Comparison of ENCODE assay signal across 23 cellular contexts in genomic region chr15:66076591-66077319, GRCh38.
DNase-seq lines count a peak whose midpoint lies in the region; ATAC-seq, FAIRE-seq and TF ChIP-seq lines count a peak whose summit lies in the region.
"Had no signal": no experiment of that assay in that cellular context is flagged by ENCODE, and none has a peak within 500 bp of the region (broad histone marks: within the 10 kb centered on the region; RNA-seq: fewer than 3 reads in every experiment).

No MANE protein-coding gene starts in this region.

- H3K4me1 Mint-ChIP-seq in naive thymus-derived CD8-positive, alpha-beta T cell, result no peaks in the 10 kb centered on the region
- H3K4me1 Mint-ChIP-seq: CD4-positive, CD25-positive, alpha-beta regulatory T cell had no signal

- no peaks in the 10 kb centered on the region for H3K9me3 Mint-ChIP-seq in naive thymus-derived CD8-positive, alpha-beta T cell

- H3K4me1 ChIP-seq in RWPE2 (ENCODE audit: insufficient read depth, poor library complexity, severe bottlenecking), result no peaks in the 10 kb centered on the region
- H3K4me1 ChIP-seq in H1 (replicated peaks in 1 of 4; ENCODE audit: control insufficient read depth in 3 of 4, insufficient read depth in 4 of 4, low read length in 3 of 4), result peaks cover 0 to 10% (median 5%) of the 10 kb centered on the region in 4 experiments
- H3K4me1 ChIP-seq in sigmoid colon, result peaks cover 0 to 29% (median 27%) of the 10 kb centered on the region in 4 donors

- no peak overlapping the region for H4K8ac ChIP-seq in H1 (ENCODE audit: extremely low read depth, insufficient read depth, low read length)

- no peak overlapping the region for H3K4me2 ChIP-seq in H1 (ENCODE audit: insufficient read depth in 1 of 2, low read depth in 2 of 2, low read length in 2 of 2)
- H3K4me2 ChIP-seq: BLaER1, PC-9 had no signal

- H3K4ac ChIP-seq in H1 (replicated peaks; ENCODE audit: insufficient read length, low read depth, low read length), result no peak overlapping the region

- H3K56ac ChIP-seq in H1 (replicated peaks; ENCODE audit: insufficient read length, low read depth, low read length), result no peak overlapping the region

- POLR2A ChIA-PET in H1 (lab: Charles Lee; ENCODE audit: partially characterized antibody), result no interaction called here
- POLR2A ChIA-PET in naive thymus-derived CD8-positive, alpha-beta T cell (lab: Charles Lee), result no interaction called here

- no peak overlapping the region for H3K23ac ChIP-seq in H1 (ENCODE audit: insufficient read length)

- TF ChIP-seq POLR2A in H1 (IDR thresholded peaks at IDR 0.05; ENCODE audit: control extremely low read depth in 1 of 2, low read depth in 2 of 2, low read length in 2 of 2), result no peak
- TF ChIP-seq POLR2A in sigmoid colon (IDR thresholded peaks at IDR 0.05), result no peak

- H3K4me3 Mint-ChIP-seq in naive thymus-derived CD8-positive, alpha-beta T cell, result no peak overlapping the region
- H3K4me3 Mint-ChIP-seq: CD4-positive, CD25-positive, alpha-beta regulatory T cell had no signal

- H3K4me3 ChIP-seq in RWPE2 (ENCODE audit: severe bottlenecking) (no peak overlapping the region), H1 (ENCODE audit: extremely low read depth in 1 of 4, insufficient read depth in 2 of 4, low read depth in 3 of 4, low read length in 4 of 4) (no peak overlapping the region), sigmoid colon (no peak overlapping the region)
- H3K4me3 ChIP-seq: BLaER1, PC-9 had no signal

- no peaks in the 10 kb centered on the region for H4K20me1 ChIP-seq in H1 (replicated peaks in 1 of 2; ENCODE audit: control insufficient read depth in 1 of 2, insufficient read depth in 2 of 2, low read length in 2 of 2)
- H4K20me1 ChIP-seq: BLaER1 had no signal

- no peak overlapping the region for H2BK5ac ChIP-seq in H1 (ENCODE audit: low read depth, low read length)

- no peak overlapping the region for H3K14ac ChIP-seq in H1 (ENCODE audit: insufficient read length)

- H3K9ac ChIP-seq in H1 (replicated peaks in 1 of 4; ENCODE audit: extremely low read depth in 1 of 4, low read depth in 3 of 4, low read length in 3 of 4), result no peak overlapping the region
- H3K9ac ChIP-seq: BLaER1 had no signal

- no peak overlapping the region for H3K27ac Mint-ChIP-seq in naive thymus-derived CD8-positive, alpha-beta T cell
- H3K27ac Mint-ChIP-seq: CD4-positive, CD25-positive, alpha-beta regulatory T cell had no signal

- H2AK5ac ChIP-seq in H1 (ENCODE audit: low read depth, low read length), result no peak overlapping the region

- H3K27ac ChIP-seq in RWPE2 (ENCODE audit: poor library complexity, severe bottlenecking), result no peak overlapping the region
- H3K27ac ChIP-seq in H1 (ENCODE audit: low read depth, low read length), result no peak overlapping the region
- no peak overlapping the region for H3K27ac ChIP-seq in sigmoid colon
- H3K27ac ChIP-seq: BLaER1, PC-9 had no signal

- no peaks in the 10 kb centered on the region for H3K36me3 Mint-ChIP-seq in naive thymus-derived CD8-positive, alpha-beta T cell
- H3K36me3 Mint-ChIP-seq: CD4-positive, CD25-positive, alpha-beta regulatory T cell had no signal

- no peak for TF ChIP-seq RAD21 in H1 (IDR thresholded peaks at IDR 0.05 in 1 of 2, conservative IDR thresholded peaks at IDR 0.05 in 1 of 2; ENCODE audit: low read depth in 2 of 2, low read length in 2 of 2)

- H2BK120ac ChIP-seq in H1 (replicated peaks; ENCODE audit: low read depth, low read length), result no peak overlapping the region

- TF ChIP-seq EP300 in H1 (IDR thresholded peaks at IDR 0.05; ENCODE audit: borderline replicate concordance in 1 of 2, low read depth in 2 of 2, low read length in 2 of 2) (no peak), sigmoid colon (IDR thresholded peaks at IDR 0.05) (no peak)

- peaks cover 13 to 38% (median 21%) of the 10 kb centered on the region in 5 donors for H3K27me3 Mint-ChIP-seq in naive thymus-derived CD8-positive, alpha-beta T cell

- no peaks in the 10 kb centered on the region for H3K9me3 ChIP-seq in RWPE2 (ENCODE audit: severe bottlenecking)
- H3K9me3 ChIP-seq in H1 (ENCODE audit: insufficient read depth in 2 of 2, low read depth in 1 of 2, low read length in 1 of 2), result no peaks in the 10 kb centered on the region
- H3K9me3 ChIP-seq in sigmoid colon, result no peaks in the 10 kb centered on the region
- H3K9me3 ChIP-seq: BLaER1 had no signal

- intact Hi-C loops in sigmoid colon (cut with DNase I), result no loop called here

- H2AFZ ChIP-seq in H1 (ENCODE audit: low read length), result no peak overlapping the region
- H2AFZ ChIP-seq: PC-9 had no signal

- H2BK15ac ChIP-seq in H1 (ENCODE audit: low read length), result peak overlapping the region; percentile 8; the same call in 1 of the 2 replicates

- 88% methylated on average over 4 of the region's 4 CpGs; no CpG with 5 or more reads in 1 of the 2 experiments for WGBS in H1 (ENCODE audit: extremely low coverage in 1 of 2, insufficient coverage in 1 of 2, insufficient read length in 1 of 2, insufficient replicate concordance in 2 of 2, low coverage in 1 of 2, low lambda C conversion rate in 2 of 2, missing lambda C conversion rate in 1 of 2), 2 experiments
- whole genome bisulfite sequencing in sigmoid colon, 2 donors, result 92 to 93% methylated on average over 4 of the region's 4 CpGs

- DNase-seq in DMS 273 (lab: John Stamatoyannopoulos, UW; ENCODE audit: unreplicated experiment) (peak; percentile 52), RWPE2 (ENCODE audit: low spot score) (peak; percentile 49), H1 (ENCODE audit: low read depth in 1 of 2, low spot score in 2 of 2) (no peak), sigmoid colon (peak; percentile 53)
- no peak for DNase-seq in naive thymus-derived CD8-positive, alpha-beta T cell
- DNase-seq in stimulated activated CD4-positive, alpha-beta T cell treated with anti-CD3 and anti-CD28 coated beads, Interleukin-15, amount 100 ng/mL, for 24 hours, result no peak
- DNase-seq: CD4-positive, CD25-positive, alpha-beta regulatory T cell; DMS53; IMR-90; KG1; MM.1S; NCI-H2029 treated with DMSO at 0.1 percent for 48 hours; NCI-H446 treated with DMSO at 0.1 percent for 48 hours; NCI-H526; NCI-H82; NK-92 treated with Interleukin-12 subunit alpha and Interleukin-12 subunit beta, amount 100 ng/mL, for 24 hours; PC-9; Right ventricle myocardium superior had no signal

- FAIRE-seq in H1 (lab: Jason Lieb, UNC), result no peak
- FAIRE-seq: A204.1, G401.6 had no signal

- CTCF ChIA-PET in H1 (lab: Charles Lee; ENCODE audit: partially characterized antibody), result no interaction called here

- H2BK20ac ChIP-seq in H1 (ENCODE audit: low read length), result no peak overlapping the region

- no peak overlapping the region for H3K18ac ChIP-seq in H1 (ENCODE audit: extremely low read depth, low read length)

- H3K36me3 ChIP-seq in RWPE2 (ENCODE audit: low read depth) (no peaks in the 10 kb centered on the region), H1 (ENCODE audit: control insufficient read depth in 2 of 4, insufficient read depth in 4 of 4, low read length in 3 of 4) (no peaks in the 10 kb centered on the region), sigmoid colon (no peaks in the 10 kb centered on the region)
- H3K36me3 ChIP-seq: BLaER1 had no signal

- H3K27me3 ChIP-seq in RWPE2 (ENCODE audit: insufficient read depth, poor library complexity, severe bottlenecking), result no peaks in the 10 kb centered on the region
- no peaks in the 10 kb centered on the region for H3K27me3 ChIP-seq in H1 (replicated peaks in 1 of 4; ENCODE audit: control insufficient read depth in 3 of 4, extremely low read depth in 1 of 4, insufficient read depth in 3 of 4, low read length in 3 of 4)
- H3K27me3 ChIP-seq in sigmoid colon, result no peaks in the 10 kb centered on the region
- H3K27me3 ChIP-seq: BLaER1 had no signal

- no peaks in the 10 kb centered on the region for H3K79me1 ChIP-seq in H1 (ENCODE audit: low read depth, low read length)

- no peak overlapping the region for H2BK12ac ChIP-seq in H1 (ENCODE audit: low read depth, low read length)

- ATAC-seq in RWPE2 (ENCODE audit: low read depth) (no peak), HG03457 (IDR thresholded peaks at IDR 0.05; ENCODE audit: unreplicated experiment) (no peak)
- ATAC-seq in naive thymus-derived CD8-positive, alpha-beta T cell, result no peak
- ATAC-seq: HCT116 had no signal

- H3K23me2 ChIP-seq in H1 (ENCODE audit: low read depth, low read length), result no peaks in the 10 kb centered on the region; the same call in 1 of the 2 replicates

- no peaks in the 10 kb centered on the region for H3K79me2 ChIP-seq in H1 (ENCODE audit: control insufficient read depth in 1 of 2, insufficient read depth in 2 of 2, low read length in 2 of 2)

- no peak overlapping the region for H4K5ac ChIP-seq in H1 (ENCODE audit: insufficient read length, low read depth, low read length)

- no peak for TF ChIP-seq CTCF in RWPE2 (IDR thresholded peaks at IDR 0.05; ENCODE audit: poor library complexity, severe bottlenecking)
- TF ChIP-seq CTCF in H1 (IDR thresholded peaks at IDR 0.05; ENCODE audit: control extremely low read depth in 1 of 3, insufficient read depth in 1 of 3, low read depth in 1 of 3, low read length in 3 of 3), result no peak
- no peak for TF ChIP-seq CTCF in sigmoid colon (IDR thresholded peaks at IDR 0.05)

- H4K91ac ChIP-seq in H1 (replicated peaks; ENCODE audit: insufficient read length, low read length), result peak overlapping the region; percentile 31

TF ChIP-seq in H1, 55 proteins besides CTCF, POLR2A, EP300 and RAD21 (continues in another document):
- TF ChIP-seq TBP (IDR thresholded peaks at IDR 0.05; ENCODE audit: low read depth, low read length), result no peak
- TF ChIP-seq E2F6 (IDR thresholded peaks at IDR 0.05), result no peak
- no peak for TF ChIP-seq BCL11A (IDR thresholded peaks at IDR 0.05; ENCODE audit: low read depth in 2 of 2, low read length in 2 of 2)
- no peak for TF ChIP-seq TAF1 (IDR thresholded peaks at IDR 0.05; ENCODE audit: low read depth, low read length)
- no peak for TF ChIP-seq EZH2 (IDR thresholded peaks at IDR 0.05; ENCODE audit: low read depth, low read length, severe bottlenecking)
- TF ChIP-seq RNF2 (IDR thresholded peaks at IDR 0.05; ENCODE audit: borderline replicate concordance, low read depth, low read length, missing control alignments, poor library complexity, severe bottlenecking), result no peak
- TF ChIP-seq SIRT6 (IDR thresholded peaks at IDR 0.05; ENCODE audit: low read length), result no peak
- no peak for TF ChIP-seq EGR1 (IDR thresholded peaks at IDR 0.05; ENCODE audit: borderline replicate concordance, low read depth, low read length)
- no peak for TF ChIP-seq BACH1 (IDR thresholded peaks at IDR 0.05; ENCODE audit: low read length)
- no peak for TF ChIP-seq BRCA1 (IDR thresholded peaks at IDR 0.05; ENCODE audit: low read depth, low read length)
- no peak for TF ChIP-seq CBX5 (IDR thresholded peaks at IDR 0.05; ENCODE audit: low read depth, low read length)

Comparison
In these comparisons a context has a peak if more than half of its experiments do, and no peak if none do; other contexts are left out.
1. DNase-seq: peak in DMS 273 (single experiment), RWPE2 (single experiment) and sigmoid colon (single experiment); none in H1 (0 of 2), naive thymus-derived CD8-positive, alpha-beta T cell (0 of 10) and stimulated activated CD4-positive, alpha-beta T cell treated with anti-CD3 and anti-CD28 coated beads, Interleukin-15, amount 100 ng/mL, for 24 hours (single experiment).